ENCODE assay signal across 13 cellular contexts in genomic region chr12:92105110-92105509, GRCh38.
"Had no signal": no experiment of that assay in that cellular context is flagged by ENCODE, and none has a peak within 500 bp of the region (broad histone marks: within the 10 kb centered on the region; RNA-seq: fewer than 3 reads in every experiment).

No MANE protein-coding gene starts in this region.

- DNase-seq: activated CD4-positive, alpha-beta T cell treated with anti-CD3 and anti-CD28 coated beads, Interleukin-2, amount 10 ng/mL, durations not matched to agents 24 days and 14 days; activated gamma-delta T cell treated with Interleukin-2 at 50 U/mL for 16 hours; activated T-cell treated with anti-CD3 and anti-CD28 coated beads for 4 hours; anterior cingulate cortex; immature natural killer cell; lower lobe of right lung; psoas muscle; right lobe of liver; stimulated activated CD4-positive, alpha-beta T cell treated with anti-CD3 and anti-CD28 coated beads, Interleukin-2, amount 100 ng/mL, for 24 hours; stimulated activated naive CD4-positive, alpha-beta T cell treated with Interleukin-2 at 50 U/mL for 16 hours; testis had no signal

- H3K27me3 Mint-ChIP-seq: activated CD4-positive, alpha-beta T cell treated with anti-CD3 and anti-CD28 coated beads, Interleukin-2, amount 10 ng/mL, durations not matched to agents 24 days and 14 days; natural killer cell treated with Interleukin-12 subunit alpha and Interleukin-12 subunit beta and Interleukin-15 and Interleukin-18, amount 100 ng/mL, for 72 hours had no signal

- H3K9me3 ChIP-seq: lower lobe of right lung, psoas muscle, right lobe of liver, testis had no signal

- H3K27ac ChIP-seq: foreskin keratinocyte, lower lobe of right lung, psoas muscle, right lobe of liver, testis had no signal

- H3K27ac Mint-ChIP-seq: natural killer cell treated with Interleukin-12 subunit alpha and Interleukin-12 subunit beta and Interleukin-15 and Interleukin-18, amount 100 ng/mL, for 72 hours had no signal

- H3K36me3 ChIP-seq: lower lobe of right lung, right lobe of liver had no signal

- H3K9me3 Mint-ChIP-seq: immature natural killer cell had no signal

- H3K4me3 Mint-ChIP-seq: immature natural killer cell; natural killer cell treated with Interleukin-12 subunit alpha and Interleukin-12 subunit beta and Interleukin-15 and Interleukin-18, amount 100 ng/mL, for 72 hours had no signal

- ATAC-seq: foreskin keratinocyte; natural killer cell treated with Interleukin-12 subunit alpha and Interleukin-12 subunit beta and Interleukin-15 and Interleukin-18, amount 100 ng/mL, for 72 hours; psoas muscle had no signal

- H3K4me1 ChIP-seq: foreskin keratinocyte, psoas muscle had no signal

- H3K4me3 ChIP-seq: lower lobe of right lung, psoas muscle, right lobe of liver, testis had no signal

- H3K27me3 ChIP-seq: foreskin keratinocyte, right lobe of liver, testis had no signal
